ENCODE assay signal across 1 cellular context in genomic region chr10:73773152-73773879, GRCh38.
TF ChIP-seq lines count a peak whose summit lies in the region.

No MANE protein-coding gene starts in this region.

TF ChIP-seq in Ishikawa, 13 proteins besides CTCF, POLR2A, EP300 and RAD21 (continued from another document):
- TF ChIP-seq, protein P1, sequence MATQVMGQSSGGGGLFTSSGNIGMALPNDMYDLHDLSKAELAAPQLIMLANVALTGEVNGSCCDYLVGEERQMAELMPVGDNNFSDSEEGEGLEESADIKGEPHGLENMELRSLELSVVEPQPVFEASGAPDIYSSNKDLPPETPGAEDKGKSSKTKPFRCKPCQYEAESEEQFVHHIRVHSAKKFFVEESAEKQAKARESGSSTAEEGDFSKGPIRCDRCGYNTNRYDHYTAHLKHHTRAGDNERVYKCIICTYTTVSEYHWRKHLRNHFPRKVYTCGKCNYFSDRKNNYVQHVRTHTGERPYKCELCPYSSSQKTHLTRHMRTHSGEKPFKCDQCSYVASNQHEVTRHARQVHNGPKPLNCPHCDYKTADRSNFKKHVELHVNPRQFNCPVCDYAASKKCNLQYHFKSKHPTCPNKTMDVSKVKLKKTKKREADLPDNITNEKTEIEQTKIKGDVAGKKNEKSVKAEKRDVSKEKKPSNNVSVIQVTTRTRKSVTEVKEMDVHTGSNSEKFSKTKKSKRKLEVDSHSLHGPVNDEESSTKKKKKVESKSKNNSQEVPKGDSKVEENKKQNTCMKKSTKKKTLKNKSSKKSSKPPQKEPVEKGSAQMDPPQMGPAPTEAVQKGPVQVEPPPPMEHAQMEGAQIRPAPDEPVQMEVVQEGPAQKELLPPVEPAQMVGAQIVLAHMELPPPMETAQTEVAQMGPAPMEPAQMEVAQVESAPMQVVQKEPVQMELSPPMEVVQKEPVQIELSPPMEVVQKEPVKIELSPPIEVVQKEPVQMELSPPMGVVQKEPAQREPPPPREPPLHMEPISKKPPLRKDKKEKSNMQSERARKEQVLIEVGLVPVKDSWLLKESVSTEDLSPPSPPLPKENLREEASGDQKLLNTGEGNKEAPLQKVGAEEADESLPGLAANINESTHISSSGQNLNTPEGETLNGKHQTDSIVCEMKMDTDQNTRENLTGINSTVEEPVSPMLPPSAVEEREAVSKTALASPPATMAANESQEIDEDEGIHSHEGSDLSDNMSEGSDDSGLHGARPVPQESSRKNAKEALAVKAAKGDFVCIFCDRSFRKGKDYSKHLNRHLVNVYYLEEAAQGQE (IDR thresholded peaks at IDR 0.05; ENCODE audit: low read depth), result no peak
- TF ChIP-seq, protein P2, sequence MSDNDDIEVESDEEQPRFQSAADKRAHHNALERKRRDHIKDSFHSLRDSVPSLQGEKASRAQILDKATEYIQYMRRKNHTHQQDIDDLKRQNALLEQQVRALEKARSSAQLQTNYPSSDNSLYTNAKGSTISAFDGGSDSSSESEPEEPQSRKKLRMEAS (IDR thresholded peaks at IDR 0.05), result no peak
